Comparison of ENCODE assay signal across 29 cellular contexts in genomic region chr3:79604681-79605080, GRCh38.
DNase-seq lines count a peak whose midpoint lies in the region; ATAC-seq, FAIRE-seq and TF ChIP-seq lines count a peak whose summit lies in the region.
"Had no signal": no experiment of that assay in that cellular context is flagged by ENCODE, and none has a peak within 500 bp of the region (broad histone marks: within the 10 kb centered on the region; RNA-seq: fewer than 3 reads in every experiment).

No MANE protein-coding gene starts in this region.

- ATAC-seq in K562 (no peak), HG02623 (IDR thresholded peaks at IDR 0.05; ENCODE audit: unreplicated experiment) (no peak)
- ATAC-seq: activated CD4-positive, CD25-positive, alpha-beta regulatory T cell treated with anti-CD3 and anti-CD28 coated beads, Interleukin-2, amount 50 U/mL, for 24 hours; activated CD8-positive, alpha-beta memory T cell treated with anti-CD3 and anti-CD28 coated beads, Interleukin-2, amount 10 ng/mL, durations not matched to agents 7 days and 5 days; activated naive CD8-positive, alpha-beta T cell treated with anti-CD3 and anti-CD28 coated beads, Interleukin-2, amount 50 U/mL, for 24 hours; activated T-cell treated with anti-CD3 and anti-CD28 coated beads, Interleukin-2, amount 50 U/mL, for 72 hours; T-helper 17 cell had no signal

- CTCF ChIA-PET in K562 (lab: Yijun Ruan, JAX; ENCODE audit: low intra/inter-chr PET ratio) = no interaction called here

- no peak overlapping the region for H2AFZ ChIP-seq in K562 (ENCODE audit: low read depth, low read length)

- TF ChIP-seq RAD21 in Ishikawa (IDR thresholded peaks at IDR 0.05; ENCODE audit: low read depth) (no peak), K562 (CRISPR knock-in tag; conservative IDR thresholded peaks at IDR 0.05 in 1 of 2, IDR thresholded peaks at IDR 0.05 in 1 of 2) (no peak)

- no peaks in the 10 kb centered on the region for H3K36me3 ChIP-seq in K562 (ENCODE audit: control insufficient read depth, insufficient read depth, low read length)
- H3K36me3 ChIP-seq: cardiac muscle cell, sigmoid colon, tibial nerve had no signal

- intact Hi-C loops in K562 (cut with micrococcal nuclease) = no loop called here

- no peak overlapping the region for H3K4me3 ChIP-seq in K562
- H3K4me3 ChIP-seq: cardiac muscle cell, sigmoid colon, tibial nerve had no signal

- no peaks in the 10 kb centered on the region for H3K4me1 ChIP-seq in K562 (replicated peaks in 1 of 2; ENCODE audit: control insufficient read depth in 2 of 2, insufficient read depth in 2 of 2, low read length in 2 of 2)
- H3K4me1 ChIP-seq: sigmoid colon had no signal

- FAIRE-seq in K562 (lab: Jason Lieb, UNC) = no peak
- FAIRE-seq: TTC549 had no signal

- H3K79me2 ChIP-seq in K562 (ENCODE audit: control insufficient read depth, insufficient read depth, low read length) = no peaks in the 10 kb centered on the region

- no peaks in the 10 kb centered on the region for H3K9me1 ChIP-seq in K562 (ENCODE audit: control insufficient read depth, insufficient read depth, low read length)

- no peak overlapping the region for H3K27ac ChIP-seq in K562 (ENCODE audit: extremely low read depth, low read depth, low read length)
- H3K27ac ChIP-seq: cardiac muscle cell, KMS-11, sigmoid colon, tibial nerve had no signal

- no peak overlapping the region for H3K9ac ChIP-seq in K562 (ENCODE audit: insufficient read depth in 1 of 2, low read depth in 2 of 2, low read length in 2 of 2)
- H3K9ac ChIP-seq: KMS-11 had no signal

- TF ChIP-seq CTCF in K562 (IDR thresholded peaks at IDR 0.05 in 2 of 3, conservative IDR thresholded peaks at IDR 0.05 in 1 of 3; ENCODE audit: insufficient read depth in 2 of 3, low read depth in 1 of 3, low read length in 3 of 3) = no peak

- no peak overlapping the region for H3K4me2 ChIP-seq in K562 (ENCODE audit: insufficient read depth, low read length)
- H3K4me2 ChIP-seq: KMS-11 had no signal

- no peaks in the 10 kb centered on the region for H3K27me3 ChIP-seq in K562 (ENCODE audit: control insufficient read depth in 2 of 2, insufficient read depth in 2 of 2, low read length in 2 of 2)
- H3K27me3 ChIP-seq: cardiac muscle cell, sigmoid colon, tibial nerve had no signal

- no peak for TF ChIP-seq EP300 in Ishikawa (IDR thresholded peaks at IDR 0.05; ENCODE audit: borderline replicate concordance)
- no peak for TF ChIP-seq EP300 in K562 (IDR thresholded peaks at IDR 0.05; ENCODE audit: low read length)

- DNase-seq in K562 (ENCODE audit: extremely low read depth in 1 of 4, low spot score in 3 of 4) (no peak), iris pigment epithelial cell (ENCODE audit: low read depth) (peak; percentile 71), activated T-cell treated with anti-CD3 and anti-CD28 coated beads for 4 hours (no peak), NCI-H526 treated with DMSO at 0.1 percent for 48 hours (lab: John Stamatoyannopoulos, UW) (no peak), RPMI8226 (no peak)
- DNase-seq: activated CD4-positive, alpha-beta T cell treated with anti-CD3 and anti-CD28 coated beads, Interleukin-2, amount 50 U/mL, for 4 hours; activated CD8-positive, alpha-beta memory T cell treated with anti-CD3 and anti-CD28 coated beads, Interleukin-2, amount 10 ng/mL, durations not matched to agents 7 days and 5 days; activated naive CD4-positive, alpha-beta T cell; activated naive CD8-positive, alpha-beta T cell treated with anti-CD3 and anti-CD28 coated beads, Interleukin-2, amount 50 U/mL, for 24 hours; activated T-cell treated with anti-CD3 and anti-CD28 coated beads, Interleukin-2, amount 50 U/mL, for 72 hours; cortex of kidney; DND-41; foreskin fibroblast; GF-D8; head of caudate nucleus; NCI-H1417 treated with DMSO at 0.1 percent for 48 hours; NCI-H2029 treated with DMSO at 0.1 percent for 48 hours; NCI-H524 treated with DMSO at 0.1 percent for 48 hours; OCI-M1; sigmoid colon; stimulated activated CD4-positive, alpha-beta T cell treated with anti-CD3 and anti-CD28 coated beads, Interleukin-4, amount 100 ng/mL, for 1 hour; T-helper 17 cell had no signal

- in situ Hi-C loops in K562 (cut with MboI) = no loop called here

- no peak for TF ChIP-seq POLR2A in K562 (conservative IDR thresholded peaks at IDR 0.05)

- no peaks in the 10 kb centered on the region for H4K20me1 ChIP-seq in K562 (replicated peaks; ENCODE audit: control insufficient read depth, insufficient read depth, low read length)

- BruUV-seq in K562 (replicated peaks; lab: Mats Ljungman, UMichigan) = no TSS peak

- no peaks in the 10 kb centered on the region for H3K9me3 ChIP-seq in K562 (replicated peaks; ENCODE audit: control insufficient read depth, insufficient read depth, low read depth, low read length)
- H3K9me3 ChIP-seq: sigmoid colon, tibial nerve had no signal

- 0% methylated on average over 2 of the region's 2 CpGs for WGBS in K562 (ENCODE audit: insufficient coverage, low coverage, missing lambda C conversion rate)

- POLR2A ChIA-PET in K562 (lab: Yijun Ruan, JAX) = no interaction called here

TF ChIP-seq in Ishikawa, 13 proteins besides CTCF, POLR2A, EP300 and RAD21:
- TF ChIP-seq CEBPB (IDR thresholded peaks at IDR 0.05) (peak; percentile 81), TCF12 (IDR thresholded peaks at IDR 0.05; ENCODE audit: low read depth) (no peak)
TF ChIP-seq in Ishikawa: peak in this region for 1.

TF ChIP-seq in K562, 482 proteins besides CTCF, POLR2A, EP300 and RAD21 (continues in another document):
- no peak for TF ChIP-seq CEBPG (CRISPR knock-in tag; IDR thresholded peaks at IDR 0.05)
- TF ChIP-seq CEBPG (tag; conservative IDR thresholded peaks at IDR 0.05 in 1 of 2, IDR thresholded peaks at IDR 0.05 in 1 of 2) = peak in 1 of 2 experiments; percentile 79; a peak in 3 of 4 replicates
- TF ChIP-seq CEBPB (tag; IDR thresholded peaks at IDR 0.05) = 0 out of 2 replicates have a peak, but pooled peaks have one; percentile 49
- TF ChIP-seq ZBTB2 (IDR thresholded peaks at IDR 0.05) = no peak
- no peak for TF ChIP-seq CHD2 (IDR thresholded peaks at IDR 0.05; ENCODE audit: low read depth, low read length)
- TF ChIP-seq THRAP3 (IDR thresholded peaks at IDR 0.05; ENCODE audit: borderline replicate concordance) = no peak
- no peak for TF ChIP-seq ZNF668 (CRISPR knock-in tag; IDR thresholded peaks at IDR 0.05)
- TF ChIP-seq ZNF696 (CRISPR knock-in tag; conservative IDR thresholded peaks at IDR 0.05) = no peak
- TF ChIP-seq PCBP2 (IDR thresholded peaks at IDR 0.05; ENCODE audit: low read depth, low read length, poor library complexity, severe bottlenecking) = no peak
- no peak for TF ChIP-seq GTF2A2 (tag; IDR thresholded peaks at IDR 0.05)
- no peak for TF ChIP-seq HCFC1 (IDR thresholded peaks at IDR 0.05; ENCODE audit: low read depth, low read length)
- TF ChIP-seq, protein P1, sequence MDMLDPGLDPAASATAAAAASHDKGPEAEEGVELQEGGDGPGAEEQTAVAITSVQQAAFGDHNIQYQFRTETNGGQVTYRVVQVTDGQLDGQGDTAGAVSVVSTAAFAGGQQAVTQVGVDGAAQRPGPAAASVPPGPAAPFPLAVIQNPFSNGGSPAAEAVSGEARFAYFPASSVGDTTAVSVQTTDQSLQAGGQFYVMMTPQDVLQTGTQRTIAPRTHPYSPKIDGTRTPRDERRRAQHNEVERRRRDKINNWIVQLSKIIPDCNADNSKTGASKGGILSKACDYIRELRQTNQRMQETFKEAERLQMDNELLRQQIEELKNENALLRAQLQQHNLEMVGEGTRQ (CRISPR knock-in tag; IDR thresholded peaks at IDR 0.05) = no peak
- TF ChIP-seq, protein P2, sequence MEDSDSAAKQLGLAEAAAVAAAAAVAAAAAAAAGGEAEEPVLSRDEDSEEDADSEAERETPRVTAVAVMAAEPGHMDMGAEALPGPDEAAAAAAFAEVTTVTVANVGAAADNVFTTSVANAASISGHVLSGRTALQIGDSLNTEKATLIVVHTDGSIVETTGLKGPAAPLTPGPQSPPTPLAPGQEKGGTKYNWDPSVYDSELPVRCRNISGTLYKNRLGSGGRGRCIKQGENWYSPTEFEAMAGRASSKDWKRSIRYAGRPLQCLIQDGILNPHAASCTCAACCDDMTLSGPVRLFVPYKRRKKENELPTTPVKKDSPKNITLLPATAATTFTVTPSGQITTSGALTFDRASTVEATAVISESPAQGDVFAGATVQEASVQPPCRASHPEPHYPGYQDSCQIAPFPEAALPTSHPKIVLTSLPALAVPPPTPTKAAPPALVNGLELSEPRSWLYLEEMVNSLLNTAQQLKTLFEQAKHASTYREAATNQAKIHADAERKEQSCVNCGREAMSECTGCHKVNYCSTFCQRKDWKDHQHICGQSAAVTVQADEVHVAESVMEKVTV (CRISPR knock-in tag; IDR thresholded peaks at IDR 0.05) = no peak
- TF ChIP-seq CREB1 (IDR thresholded peaks at IDR 0.05) = no peak
- TF ChIP-seq CREB1 (CRISPR knock-in tag; IDR thresholded peaks at IDR 0.05) = no peak
- TF ChIP-seq COPS2 (conservative IDR thresholded peaks at IDR 0.05) = no peak
- no peak for TF ChIP-seq FOXP4 (CRISPR knock-in tag; IDR thresholded peaks at IDR 0.05; ENCODE audit: borderline replicate concordance)
- no peak for TF ChIP-seq DIDO1 (tag; IDR thresholded peaks at IDR 0.05; ENCODE audit: low read depth)
